In the genomic region with DNA sequence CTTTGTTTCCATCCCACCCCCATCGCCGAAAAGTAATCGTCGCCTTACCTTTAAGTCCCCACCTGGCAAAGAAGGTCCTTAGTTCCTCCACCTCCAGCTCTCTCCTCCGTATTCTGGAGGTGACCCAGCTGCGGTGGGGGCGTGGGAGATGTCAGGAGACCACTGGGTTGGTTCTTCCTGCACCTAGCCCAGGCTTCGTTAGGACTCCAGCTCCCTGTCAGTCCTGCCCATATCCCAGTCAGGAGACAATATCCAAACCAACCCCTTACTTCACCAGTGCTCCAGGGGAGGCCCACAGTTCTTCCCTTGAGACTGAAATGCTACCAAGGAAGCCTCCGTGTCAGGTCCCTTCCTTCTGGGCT, we compare ENCODE assay signal across 11 cellular contexts. TPM values are rescaled to one million over a fixed set of nuclear protein-coding genes. Genes with fewer than 3 reads are reported as not detected.
DNase-seq lines count a peak whose midpoint lies in the region; ATAC-seq, FAIRE-seq and TF ChIP-seq lines count a peak whose summit lies in the region.
"Had no signal": no experiment of that assay in that cellular context is flagged by ENCODE, and none has a peak within 500 bp of the region (broad histone marks: within the 10 kb centered on the region; RNA-seq: fewer than 3 reads in every experiment).

No MANE protein-coding gene starts in this region.

- H3K36me3 ChIP-seq in GM23338 (ENCODE audit: insufficient read depth) (no peaks in the 10 kb centered on the region), keratinocyte (ENCODE audit: control insufficient read depth in 2 of 2, extremely low read depth in 1 of 2, insufficient read depth in 2 of 2, low read length in 2 of 2) (peaks cover 2 to 6% of the 10 kb centered on the region in 2 experiments)

- no peak for FAIRE-seq in keratinocyte (lab: Jason Lieb, UNC)

- peaks cover 7% of the 10 kb centered on the region; the same call in 1 of the 2 replicates for H3F3A ChIP-seq in GM23338 (replicated peaks; ENCODE audit: low read depth)

- peaks cover 2% of the 10 kb centered on the region for H3K9me1 ChIP-seq in keratinocyte (ENCODE audit: control insufficient read depth, extremely low read depth, insufficient read depth, low read length)

- H3K27me3 ChIP-seq in GM23338 (ENCODE audit: insufficient read depth): peaks cover 63% of the 10 kb centered on the region
- H3K27me3 ChIP-seq in keratinocyte (ENCODE audit: control insufficient read depth, extremely low read depth, insufficient read depth, low read length): no peaks in the 10 kb centered on the region

- no peak for ATAC-seq in GM23338
- ATAC-seq in stimulated activated effector memory CD8-positive, alpha-beta T cell treated with anti-CD3 and anti-CD28 coated beads, Interleukin-12 subunit alpha, Interleukin-12 subunit beta, amount 100 ng/mL, for 72 hours: no peak
- no peak for ATAC-seq in HG02870 (IDR thresholded peaks at IDR 0.05; ENCODE audit: unreplicated experiment)
- ATAC-seq in HG02840 (IDR thresholded peaks at IDR 0.05; ENCODE audit: low FRiP score, unreplicated experiment): no peak
- no peak for ATAC-seq in HG03571 (IDR thresholded peaks at IDR 0.05; ENCODE audit: unreplicated experiment)
- ATAC-seq: natural killer cell treated with Interleukin-12 subunit alpha and Interleukin-12 subunit beta and Interleukin-15 and Interleukin-18, amount 100 ng/mL, for 72 hours had no signal

- H3K4me2 ChIP-seq in GM23338 (peak overlapping the region; percentile 71; the same call in 1 of the 2 replicates), keratinocyte (ENCODE audit: control insufficient read depth, extremely low read depth, insufficient read depth, low read depth, low read length) (peak overlapping the region; percentile 98)

- H3K9ac ChIP-seq in keratinocyte (ENCODE audit: control insufficient read depth, extremely low read depth, insufficient read depth, low read length): peak overlapping the region; percentile 99

- no peaks in the 10 kb centered on the region for H3K9me3 ChIP-seq in keratinocyte (ENCODE audit: control insufficient read depth, low read depth, low read length)

- H3K36me3 Mint-ChIP-seq in GM23338 (ENCODE audit: low read depth) (peaks cover 4% of the 10 kb centered on the region; the same call in 2 of the 3 replicates), glutamatergic neuron (ENCODE audit: unreplicated experiment) (no peaks in the 10 kb centered on the region)
- no peaks in the 10 kb centered on the region for H3K36me3 Mint-ChIP-seq in activated T-helper 2 cell treated with anti-CD3 and anti-CD28 coated beads, Interferon-gamma antibody, Interleukin-2, Interleukin-4, amounts not matched to agents 10 μg/mL and 5 μg/mL and 100 μg/mL, durations not matched to agents 14 hours and 24 hours and 36 hours (ENCODE audit: low read depth)
- H3K36me3 Mint-ChIP-seq in stimulated activated effector memory CD8-positive, alpha-beta T cell treated with anti-CD3 and anti-CD28 coated beads, Interleukin-12 subunit alpha, Interleukin-12 subunit beta, amount 100 ng/mL, for 72 hours: peaks cover 6% of the 10 kb centered on the region
- H3K36me3 Mint-ChIP-seq: natural killer cell treated with Interleukin-12 subunit alpha and Interleukin-12 subunit beta and Interleukin-15 and Interleukin-18, amount 100 ng/mL, for 72 hours had no signal

- no peak for TF ChIP-seq CTCF in GM23338 (conservative IDR thresholded peaks at IDR 0.05; ENCODE audit: low read depth in 2 of 2)
- TF ChIP-seq CTCF in keratinocyte (optimal IDR thresholded peaks at IDR 0.05 in 1 of 3, IDR thresholded peaks at IDR 0.05 in 1 of 3, conservative IDR thresholded peaks at IDR 0.05 in 1 of 3; ENCODE audit: extremely low read depth in 1 of 3, insufficient read depth in 2 of 3, low read length in 3 of 3): no peak
- TF ChIP-seq CTCF in glutamatergic neuron (IDR thresholded peaks at IDR 0.05; ENCODE audit: partially characterized antibody, unreplicated experiment): no peak

- H3K27ac Mint-ChIP-seq in GM23338: no peak overlapping the region
- no peak overlapping the region for H3K27ac Mint-ChIP-seq in activated T-helper 2 cell treated with anti-CD3 and anti-CD28 coated beads, Interferon-gamma antibody, Interleukin-2, Interleukin-4, amounts not matched to agents 10 μg/mL and 5 μg/mL and 100 μg/mL, durations not matched to agents 14 hours and 24 hours and 36 hours
- H3K27ac Mint-ChIP-seq in stimulated activated effector memory CD8-positive, alpha-beta T cell treated with anti-CD3 and anti-CD28 coated beads, Interleukin-12 subunit alpha, Interleukin-12 subunit beta, amount 100 ng/mL, for 72 hours: no peak overlapping the region
- H3K27ac Mint-ChIP-seq in glutamatergic neuron (ENCODE audit: unreplicated experiment): no peak overlapping the region
- H3K27ac Mint-ChIP-seq: natural killer cell treated with Interleukin-12 subunit alpha and Interleukin-12 subunit beta and Interleukin-15 and Interleukin-18, amount 100 ng/mL, for 72 hours had no signal

- dilution Hi-C loops in keratinocyte (cut with MboI; ENCODE audit: extremely low pct_ligation_motif_present, low sequenced_read_pairs): no loop called here

- DNase-seq in GM23338 (ENCODE audit: low spot score): no peak
- peak; percentile 7 for DNase-seq in activated T-helper 2 cell treated with anti-CD3 and anti-CD28 coated beads, Interferon-gamma antibody, Interleukin-2, Interleukin-4, amounts not matched to agents 10 μg/mL and 5 μg/mL and 100 μg/mL, durations not matched to agents 14 hours and 24 hours and 36 hours (ENCODE audit: low spot score)
- DNase-seq in keratinocyte (ENCODE audit: low read depth, low spot score): no peak
- peak in 1 of 2 donors; percentile 47 for DNase-seq in stimulated activated effector memory CD8-positive, alpha-beta T cell treated with anti-CD3 and anti-CD28 coated beads, Interleukin-12 subunit alpha, Interleukin-12 subunit beta, amount 100 ng/mL, for 72 hours (ENCODE audit: low spot score in 2 of 2)
- DNase-seq in glutamatergic neuron: no peak
- DNase-seq: NCI-H1930 had no signal

- H4K20me1 ChIP-seq in GM23338 (replicated peaks; ENCODE audit: insufficient read depth) (no peaks in the 10 kb centered on the region), keratinocyte (ENCODE audit: control insufficient read depth, extremely low read depth, insufficient read depth, low read length) (no peaks in the 10 kb centered on the region)

- H3K27ac ChIP-seq in GM23338 (ENCODE audit: low read depth) (no peak overlapping the region), keratinocyte (ENCODE audit: control insufficient read depth, insufficient read depth, low read length) (peak overlapping the region; percentile 100)

- H3K4me1 ChIP-seq in GM23338 (ENCODE audit: insufficient read depth) (peaks cover 33% of the 10 kb centered on the region), keratinocyte (ENCODE audit: control insufficient read depth, extremely low read depth, insufficient read depth, low read length) (peaks cover 65% of the 10 kb centered on the region)

- H3K4me3 ChIP-seq in GM23338 (peak overlapping the region; percentile 46; the same call in 1 of the 2 replicates), keratinocyte (ENCODE audit: control insufficient read depth in 2 of 3, extremely low read depth in 1 of 3, insufficient read depth in 2 of 3, low read depth in 1 of 3, low read length in 3 of 3) (peak overlapping the region; percentile 61 to 95 (median 82))

- H3K4me3 Mint-ChIP-seq in GM23338: no peak overlapping the region
- no peak overlapping the region for H3K4me3 Mint-ChIP-seq in activated T-helper 2 cell treated with anti-CD3 and anti-CD28 coated beads, Interferon-gamma antibody, Interleukin-2, Interleukin-4, amounts not matched to agents 10 μg/mL and 5 μg/mL and 100 μg/mL, durations not matched to agents 14 hours and 24 hours and 36 hours (ENCODE audit: low read depth)
- peak overlapping the region; percentile 18 for H3K4me3 Mint-ChIP-seq in stimulated activated effector memory CD8-positive, alpha-beta T cell treated with anti-CD3 and anti-CD28 coated beads, Interleukin-12 subunit alpha, Interleukin-12 subunit beta, amount 100 ng/mL, for 72 hours
- no peak overlapping the region for H3K4me3 Mint-ChIP-seq in glutamatergic neuron (ENCODE audit: unreplicated experiment)
- H3K4me3 Mint-ChIP-seq: natural killer cell treated with Interleukin-12 subunit alpha and Interleukin-12 subunit beta and Interleukin-15 and Interleukin-18, amount 100 ng/mL, for 72 hours had no signal

- H3K9me3 Mint-ChIP-seq in GM23338: peaks cover 3% of the 10 kb centered on the region; the same call in 1 of the 3 replicates
- H3K9me3 Mint-ChIP-seq in activated T-helper 2 cell treated with anti-CD3 and anti-CD28 coated beads, Interferon-gamma antibody, Interleukin-2, Interleukin-4, amounts not matched to agents 10 μg/mL and 5 μg/mL and 100 μg/mL, durations not matched to agents 14 hours and 24 hours and 36 hours: no peaks in the 10 kb centered on the region
- H3K9me3 Mint-ChIP-seq in stimulated activated effector memory CD8-positive, alpha-beta T cell treated with anti-CD3 and anti-CD28 coated beads, Interleukin-12 subunit alpha, Interleukin-12 subunit beta, amount 100 ng/mL, for 72 hours: no peaks in the 10 kb centered on the region
- H3K9me3 Mint-ChIP-seq in glutamatergic neuron (ENCODE audit: unreplicated experiment): peaks cover 12% of the 10 kb centered on the region
- H3K9me3 Mint-ChIP-seq: natural killer cell treated with Interleukin-12 subunit alpha and Interleukin-12 subunit beta and Interleukin-15 and Interleukin-18, amount 100 ng/mL, for 72 hours had no signal

- intact Hi-C loops in activated T-helper 2 cell treated with anti-CD3 and anti-CD28 coated beads, Interferon-gamma antibody, Interleukin-2, Interleukin-4, amounts not matched to agents 10 μg/mL and 5 μg/mL and 100 μg/mL, durations not matched to agents 14 hours and 24 hours and 36 hours (cut with micrococcal nuclease): no loop called here

- H3K79me2 ChIP-seq in GM23338 (replicated peaks; ENCODE audit: insufficient read depth) (no peaks in the 10 kb centered on the region), keratinocyte (ENCODE audit: control insufficient read depth, insufficient read depth, low read length) (peaks cover 29% of the 10 kb centered on the region)

- H3K27me3 Mint-ChIP-seq in GM23338 (ENCODE audit: insufficient read depth, low read depth, poor library complexity) (peaks cover 47% of the 10 kb centered on the region), glutamatergic neuron (ENCODE audit: unreplicated experiment) (peaks cover 18% of the 10 kb centered on the region)
- peaks cover 28% of the 10 kb centered on the region for H3K27me3 Mint-ChIP-seq in activated T-helper 2 cell treated with anti-CD3 and anti-CD28 coated beads, Interferon-gamma antibody, Interleukin-2, Interleukin-4, amounts not matched to agents 10 μg/mL and 5 μg/mL and 100 μg/mL, durations not matched to agents 14 hours and 24 hours and 36 hours (ENCODE audit: low read depth)

- H3K4me1 Mint-ChIP-seq in GM23338: peaks cover 57% of the 10 kb centered on the region
- H3K4me1 Mint-ChIP-seq in activated T-helper 2 cell treated with anti-CD3 and anti-CD28 coated beads, Interferon-gamma antibody, Interleukin-2, Interleukin-4, amounts not matched to agents 10 μg/mL and 5 μg/mL and 100 μg/mL, durations not matched to agents 14 hours and 24 hours and 36 hours (ENCODE audit: low read depth): peaks cover 22% of the 10 kb centered on the region
- H3K4me1 Mint-ChIP-seq in stimulated activated effector memory CD8-positive, alpha-beta T cell treated with anti-CD3 and anti-CD28 coated beads, Interleukin-12 subunit alpha, Interleukin-12 subunit beta, amount 100 ng/mL, for 72 hours: peaks cover 45% of the 10 kb centered on the region
- H3K4me1 Mint-ChIP-seq in glutamatergic neuron (ENCODE audit: low read depth, unreplicated experiment): peaks cover 28% of the 10 kb centered on the region

- H2AFZ ChIP-seq in GM23338 (no peak overlapping the region), keratinocyte (ENCODE audit: control insufficient read depth, low read length) (peak overlapping the region; percentile 36)

- H3K9me2 ChIP-seq in GM23338 (ENCODE audit: insufficient read depth): no peaks in the 10 kb centered on the region

RNA-seq across cellular contexts. Expression of a gene that starts 0.7 kb away (rescaled TPM):
- total RNA-seq in GM23338 (2014; rRNA removed; shearing (Covaris generic)): not detected in 2 replicates
- polyA plus RNA-seq in GM23338 (2016; fragmentation: Nextera tagmentation; extraction: Ambion mirVana) (0.66 and 1.7 TPM in 2 replicates), keratinocyte (136 to 164 TPM (median 157 TPM) in 3 replicates)
- not detected in 2 replicates for total RNA-seq in activated T-helper 2 cell treated with anti-CD3 and anti-CD28 coated beads, Interferon-gamma antibody, Interleukin-2, Interleukin-4, amounts not matched to agents 10 μg/mL and 5 μg/mL and 100 μg/mL, durations not matched to agents 14 hours and 24 hours and 36 hours
- polyA plus RNA-seq in keratinocyte (2011; ENCODE audit: low read depth): 37.4 TPM
- polyA plus RNA-seq in keratinocyte (2011; cell fraction: cytosol; rRNA removed): 143 and 145 TPM in 2 replicates
- polyA plus RNA-seq in keratinocyte (2011; cell fraction: nucleus; rRNA removed): 37.3 and 41.1 TPM in 2 replicates
- polyA plus RNA-seq in keratinocyte (2012; ENCODE audit: low replicate concordance): 84.4 and 286 TPM in 2 replicates
- polyA minus RNA-seq in keratinocyte: 19.7 to 38.4 TPM (median 31.5 TPM) in 3 replicates
- polyA minus RNA-seq in keratinocyte (2011; cell fraction: cytosol; rRNA and poly(A)+ RNA removed): 86.5 TPM
- polyA minus RNA-seq in keratinocyte (2011; cell fraction: nucleus; rRNA and poly(A)+ RNA removed): 16.4 and 17.1 TPM in 2 replicates
- not detected for total RNA-seq in glutamatergic neuron (ENCODE audit: unreplicated experiment)
- total RNA-seq: natural killer cell treated with Interleukin-12 subunit alpha and Interleukin-12 subunit beta and Interleukin-15 and Interleukin-18, amount 100 ng/mL, for 72 hours; SK-MEL-5 had no signal

RNA-seq across cellular contexts. Expression of a gene that starts 10.6 kb away (rescaled TPM):
- total RNA-seq in GM23338 (2014; rRNA removed; shearing (Covaris generic)): 4.0 and 9.6 TPM in 2 replicates
- polyA plus RNA-seq in GM23338 (2016; fragmentation: Nextera tagmentation; extraction: Ambion mirVana): 17.0 and 18.5 TPM in 2 replicates
- not detected in 2 replicates for total RNA-seq in activated T-helper 2 cell treated with anti-CD3 and anti-CD28 coated beads, Interferon-gamma antibody, Interleukin-2, Interleukin-4, amounts not matched to agents 10 μg/mL and 5 μg/mL and 100 μg/mL, durations not matched to agents 14 hours and 24 hours and 36 hours
- 6.8 to 13.1 TPM (median 7.2 TPM) in 3 replicates for polyA plus RNA-seq in keratinocyte
- polyA plus RNA-seq in keratinocyte (2011; ENCODE audit: low read depth): 3.0 TPM
- polyA plus RNA-seq in keratinocyte (2011; cell fraction: cytosol; rRNA removed): 8.3 and 15.1 TPM in 2 replicates
- 4.4 and 4.6 TPM in 2 replicates for polyA plus RNA-seq in keratinocyte (2011; cell fraction: nucleus; rRNA removed)
- 7.6 and 14.8 TPM in 2 replicates for polyA plus RNA-seq in keratinocyte (2012; ENCODE audit: low replicate concordance)
- polyA minus RNA-seq in keratinocyte: 1.6 to 3.5 TPM in 2 of 3 replicates, not detected in the other
- polyA minus RNA-seq in keratinocyte (2011; cell fraction: cytosol; rRNA and poly(A)+ RNA removed): 9.0 TPM
- polyA minus RNA-seq in keratinocyte (2011; cell fraction: nucleus; rRNA and poly(A)+ RNA removed): 0.74 TPM in 1 of 2 replicates, not detected in the other
- total RNA-seq in glutamatergic neuron (ENCODE audit: unreplicated experiment): 431 TPM
- total RNA-seq: natural killer cell treated with Interleukin-12 subunit alpha and Interleukin-12 subunit beta and Interleukin-15 and Interleukin-18, amount 100 ng/mL, for 72 hours; SK-MEL-5 had no signal

RNA-seq across cellular contexts. Expression of a gene that starts 11.6 kb away (rescaled TPM):
- total RNA-seq in GM23338 (2014; rRNA removed; shearing (Covaris generic)): 1.0 and 2.4 TPM in 2 replicates
- polyA plus RNA-seq in GM23338 (2016; fragmentation: Nextera tagmentation; extraction: Ambion mirVana) (0.32 and 0.70 TPM in 2 replicates), keratinocyte (11.7 to 13.9 TPM (median 13.8 TPM) in 3 replicates)
- total RNA-seq in activated T-helper 2 cell treated with anti-CD3 and anti-CD28 coated beads, Interferon-gamma antibody, Interleukin-2, Interleukin-4, amounts not matched to agents 10 μg/mL and 5 μg/mL and 100 μg/mL, durations not matched to agents 14 hours and 24 hours and 36 hours: not detected in 2 replicates
- polyA plus RNA-seq in keratinocyte (2011; ENCODE audit: low read depth): 6.7 TPM
- 6.6 and 10.0 TPM in 2 replicates for polyA plus RNA-seq in keratinocyte (2011; cell fraction: cytosol; rRNA removed)
- polyA plus RNA-seq in keratinocyte (2011; cell fraction: nucleus; rRNA removed): 16.3 and 22.2 TPM in 2 replicates
- 7.9 and 15.5 TPM in 2 replicates for polyA plus RNA-seq in keratinocyte (2012; ENCODE audit: low replicate concordance)
- polyA minus RNA-seq in keratinocyte: 12.8 to 27.4 TPM (median 16.6 TPM) in 3 replicates
- 8.6 TPM for polyA minus RNA-seq in keratinocyte (2011; cell fraction: cytosol; rRNA and poly(A)+ RNA removed)
- 15.6 and 18.8 TPM in 2 replicates for polyA minus RNA-seq in keratinocyte (2011; cell fraction: nucleus; rRNA and poly(A)+ RNA removed)
- total RNA-seq in glutamatergic neuron (ENCODE audit: unreplicated experiment): 5.4 TPM
- total RNA-seq: natural killer cell treated with Interleukin-12 subunit alpha and Interleukin-12 subunit beta and Interleukin-15 and Interleukin-18, amount 100 ng/mL, for 72 hours had no signal

RNA-seq across cellular contexts. Expression of a gene that starts 51.1 kb away (rescaled TPM):
- not detected in 2 replicates for total RNA-seq in GM23338 (2014; rRNA removed; shearing (Covaris generic))
- polyA plus RNA-seq in GM23338 (2016; fragmentation: Nextera tagmentation; extraction: Ambion mirVana) (not detected in 2 replicates), keratinocyte (11.7 to 27.6 TPM (median 25.2 TPM) in 3 replicates)
- total RNA-seq in activated T-helper 2 cell treated with anti-CD3 and anti-CD28 coated beads, Interferon-gamma antibody, Interleukin-2, Interleukin-4, amounts not matched to agents 10 μg/mL and 5 μg/mL and 100 μg/mL, durations not matched to agents 14 hours and 24 hours and 36 hours: not detected in 2 replicates
- polyA plus RNA-seq in keratinocyte (2011; ENCODE audit: low read depth): 29.7 TPM
- 13.1 and 28.2 TPM in 2 replicates for polyA plus RNA-seq in keratinocyte (2011; cell fraction: cytosol; rRNA removed)
- polyA plus RNA-seq in keratinocyte (2011; cell fraction: nucleus; rRNA removed): 14.6 and 20.0 TPM in 2 replicates
- polyA plus RNA-seq in keratinocyte (2012; ENCODE audit: low replicate concordance): 24.3 and 96.0 TPM in 2 replicates
- not detected in 3 replicates for polyA minus RNA-seq in keratinocyte
- polyA minus RNA-seq in keratinocyte (2011; cell fraction: cytosol; rRNA and poly(A)+ RNA removed): not detected
- not detected in 2 replicates for polyA minus RNA-seq in keratinocyte (2011; cell fraction: nucleus; rRNA and poly(A)+ RNA removed)
- total RNA-seq in glutamatergic neuron (ENCODE audit: unreplicated experiment): not detected
- total RNA-seq: natural killer cell treated with Interleukin-12 subunit alpha and Interleukin-12 subunit beta and Interleukin-15 and Interleukin-18, amount 100 ng/mL, for 72 hours; SK-MEL-5 had no signal

Comparison
In these comparisons a context has a peak if more than half of its experiments do, and no peak if none do; other contexts are left out.
1. RNA of a gene that starts 10.6 kb away (total RNA-seq): 431 TPM in glutamatergic neuron (single experiment); 4.0 to 9.6 TPM in GM23338 and not detected in activated T-helper 2 cell treated with anti-CD3 and anti-CD28 coated beads, Interferon-gamma antibody, Interleukin-2, Interleukin-4, amounts not matched to agents 10 μg/mL and 5 μg/mL and 100 μg/mL, durations not matched to agents 14 hours and 24 hours and 36 hours; every median in the first group is over 10 times any median in the second.